ENCODE assay signal across 20 cellular contexts in the genomic region with DNA sequence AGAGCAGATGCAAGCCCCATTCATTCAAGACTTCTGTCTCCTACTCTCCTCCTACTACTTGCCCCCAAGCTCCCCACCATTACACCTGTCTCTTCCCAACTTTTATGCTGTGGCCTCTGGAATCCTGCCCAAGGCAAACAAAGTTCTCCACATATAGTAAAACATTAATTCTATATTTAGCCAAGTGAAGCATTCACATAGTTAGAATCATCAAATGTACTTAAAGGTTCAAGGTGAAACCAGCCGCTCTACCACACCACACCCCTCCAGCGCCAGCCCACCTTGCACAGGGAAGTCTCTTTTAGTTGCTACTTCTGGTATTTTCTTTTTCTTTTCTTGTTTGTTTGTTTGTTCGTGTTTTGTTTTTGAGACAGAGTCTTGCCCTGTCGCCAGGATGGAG. TPM values are rescaled to one million over a fixed set of nuclear protein-coding genes. Genes with fewer than 3 reads are reported as not detected.
A peak's percentile ranks its signal among the peaks of the same experiment; 100 is the strongest.
DNase-seq lines count a peak whose midpoint lies in the region; ATAC-seq and TF ChIP-seq lines count a peak whose summit lies in the region.
"Had no signal": no experiment of that assay in that cellular context is flagged by ENCODE, and none has a peak within 500 bp of the region (broad histone marks: within the 10 kb centered on the region; RNA-seq: fewer than 3 reads in every experiment).

No MANE protein-coding gene starts in this region.

- H3K4me1 Mint-ChIP-seq in endodermal cell, result peaks cover 13% of the 10 kb centered on the region
- H3K4me1 Mint-ChIP-seq: CD4-positive, CD25-positive, alpha-beta regulatory T cell; CD8-positive, alpha-beta memory T cell; GM23338 had no signal

- TF ChIP-seq CTCF in endodermal cell (conservative IDR thresholded peaks at IDR 0.05), result no peak

- no peak overlapping the region for H3K9ac ChIP-seq in endodermal cell (ENCODE audit: extremely low read depth, low read length, poor library complexity, severe bottlenecking)

- H3K27ac ChIP-seq in endodermal cell (ENCODE audit: low read depth, low read length), result no peak overlapping the region

- peaks cover 43% of the 10 kb centered on the region for H3K9me3 Mint-ChIP-seq in endodermal cell

- H3K27me3 ChIP-seq in endodermal cell (ENCODE audit: control insufficient read depth, insufficient read depth, low read length, poor library complexity, severe bottlenecking), result no peaks in the 10 kb centered on the region
- H3K27me3 ChIP-seq: BE2C had no signal

- peaks cover 29% of the 10 kb centered on the region for H3K9me3 ChIP-seq in endodermal cell (ENCODE audit: control insufficient read depth, low read length)
- H3K9me3 ChIP-seq: BE2C had no signal

- H3K4me3 Mint-ChIP-seq in endodermal cell, result no peak overlapping the region
- H3K4me3 Mint-ChIP-seq: CD4-positive, CD25-positive, alpha-beta regulatory T cell; CD8-positive, alpha-beta memory T cell; GM23338 had no signal

- 93 to 95% methylated on average over 3 to 4 of the region's 4 CpGs for WGBS in endodermal cell (ENCODE audit: insufficient coverage in 1 of 2, insufficient read length in 1 of 2), 2 experiments

- no peaks in the 10 kb centered on the region for H3K27me3 Mint-ChIP-seq in endodermal cell (ENCODE audit: insufficient read depth)

- no peak overlapping the region for H3K4me3 ChIP-seq in endodermal cell (ENCODE audit: low read length)
- H3K4me3 ChIP-seq: GM12878, GM23338 had no signal

- ATAC-seq in GM21447 (IDR thresholded peaks at IDR 0.05; ENCODE audit: unreplicated experiment), result no peak
- ATAC-seq in Right ventricle myocardium superior (ENCODE audit: poor library complexity), result no peak
- ATAC-seq: GM12878, GM23338 had no signal

- intact Hi-C loops in Right ventricle myocardium superior (cut with DNase I), result no loop called here

- no peak overlapping the region for H3K27ac Mint-ChIP-seq in endodermal cell
- H3K27ac Mint-ChIP-seq: CD4-positive, CD25-positive, alpha-beta regulatory T cell; GM23338 had no signal

- DNase-seq in endodermal cell, result peak; percentile 33
- peak; percentile 23 for DNase-seq in islet precursor cell
- peak; percentile 45 for DNase-seq in myocyte (ENCODE audit: low read depth)
- DNase-seq in activated CD4-positive, alpha-beta T cell treated with anti-CD3 and anti-CD28 coated beads, Interleukin-2, amount 50 U/mL, for 4 hours, result no peak
- no peak for DNase-seq in Right ventricle myocardium superior
- DNase-seq: ACHN; BE2C; C1 segment of cervical spinal cord; CD4-positive, CD25-positive, alpha-beta regulatory T cell; CD8-positive, alpha-beta memory T cell; COR-L47; DMS 273 treated with DMSO at 0.1 percent for 48 hours; DMS53; DND-41; EL; HCEC 1CT had no signal

- H3K36me3 Mint-ChIP-seq in endodermal cell (ENCODE audit: low read depth), result peaks cover 11% of the 10 kb centered on the region
- H3K36me3 Mint-ChIP-seq: CD4-positive, CD25-positive, alpha-beta regulatory T cell had no signal

- H3K36me3 ChIP-seq in endodermal cell (ENCODE audit: control insufficient read depth, insufficient read depth, low read length), result no peaks in the 10 kb centered on the region
- H3K36me3 ChIP-seq: BE2C had no signal

- H3K4me1 ChIP-seq in endodermal cell (ENCODE audit: control insufficient read depth, insufficient read depth, low read length), result no peaks in the 10 kb centered on the region
- H3K4me1 ChIP-seq: BE2C had no signal

RNA-seq across cellular contexts. Expression of a gene that starts 25.4 kb away (rescaled TPM):
- total RNA-seq in endodermal cell, result 1 to 10 TPM; 1.2 to 1.6 TPM
- polyA plus RNA-seq in endodermal cell (2013, experiment 1 of 2), result 0.14 TPM
- 0.37 TPM for polyA plus RNA-seq in endodermal cell (2013, experiment 2 of 2)
- not detected in 2 replicates for total RNA-seq in myocyte
- polyA plus RNA-seq in myocyte (2012), result not detected
- not detected for total RNA-seq in Right ventricle myocardium superior
- total RNA-seq: CD4-positive, CD25-positive, alpha-beta regulatory T cell; CD8-positive, alpha-beta memory T cell; G401; GM12878 had no signal
- polyA plus RNA-seq: GM12878 had no signal

RNA-seq across cellular contexts. Expression of a gene that starts 45.0 kb away (rescaled TPM):
- total RNA-seq in endodermal cell (10 to 100 TPM; 47.5 to 57.4 TPM), myocyte (11.3 and 14.1 TPM in 2 replicates), Right ventricle myocardium superior (8.8 TPM)
- 69.8 TPM for polyA plus RNA-seq in endodermal cell (2013, experiment 1 of 2)
- polyA plus RNA-seq in endodermal cell (2013, experiment 2 of 2), result 56.3 TPM
- polyA plus RNA-seq in myocyte (2012), result 26.7 TPM

RNA-seq across cellular contexts. Expression of a gene that starts 45.3 kb away (rescaled TPM):
- 100 to 1,000 TPM; 150 to 170 TPM for total RNA-seq in endodermal cell
- polyA plus RNA-seq in endodermal cell (2013, experiment 1 of 2), result 133 TPM
- polyA plus RNA-seq in endodermal cell (2013, experiment 2 of 2), result 133 TPM
- 27.8 and 28.6 TPM in 2 replicates for total RNA-seq in myocyte
- 269 TPM for polyA plus RNA-seq in myocyte (2012)
- total RNA-seq in Right ventricle myocardium superior, result 110 TPM

RNA-seq across cellular contexts. Expression of a gene that starts 47.4 kb away (rescaled TPM):
- total RNA-seq in endodermal cell (1 to 10 TPM; 4.0 to 6.5 TPM), myocyte (0.10 and 0.53 TPM in 2 replicates), Right ventricle myocardium superior (0.38 TPM)
- 16.3 TPM for polyA plus RNA-seq in endodermal cell (2013, experiment 1 of 2)
- polyA plus RNA-seq in endodermal cell (2013, experiment 2 of 2), result 15.3 TPM
- 0.59 TPM for polyA plus RNA-seq in myocyte (2012)
- total RNA-seq: G401 had no signal
- polyA plus RNA-seq: CD8-positive, alpha-beta memory T cell had no signal

Comparison
In these comparisons a context has a peak if more than half of its experiments do, and no peak if none do; other contexts are left out.
1. DNase-seq: peak in endodermal cell (single experiment), islet precursor cell (single experiment) and myocyte (single experiment); none in activated CD4-positive, alpha-beta T cell treated with anti-CD3 and anti-CD28 coated beads, Interleukin-2, amount 50 U/mL, for 4 hours (0 of 2) and Right ventricle myocardium superior (single experiment).